14 cellular contexts compared by ENCODE assay signal in genomic region chr6:116465246-116465645, GRCh38. TPM values are rescaled to one million over a fixed set of nuclear protein-coding genes. Genes with fewer than 3 reads are reported as not detected.
A peak's percentile ranks its signal among the peaks of the same experiment; 100 is the strongest.
DNase-seq lines count a peak whose midpoint lies in the region; ATAC-seq and TF ChIP-seq lines count a peak whose summit lies in the region.
"Had no signal": no experiment of that assay in that cellular context is flagged by ENCODE, and none has a peak within 500 bp of the region (broad histone marks: within the 10 kb centered on the region; RNA-seq: fewer than 3 reads in every experiment).

No MANE protein-coding gene starts in this region.

- H3K27ac Mint-ChIP-seq in activated CD4-positive, alpha-beta T cell treated with anti-CD3 and anti-CD28 coated beads for 36 hours: no peak overlapping the region
- peak overlapping the region; percentile 91 for H3K27ac Mint-ChIP-seq in activated B cell treated with CpG ODN at 0.5 μM for 24 hours

- intact Hi-C loops in activated CD4-positive, alpha-beta T cell treated with anti-CD3 and anti-CD28 coated beads for 36 hours (cut with DNase I, micrococcal nuclease): no loop called here
- intact Hi-C loops in activated B cell treated with CpG ODN at 0.5 μM for 24 hours (cut with micrococcal nuclease) (loop anchor here (1.0 to 10.0 kb wide), 4 partner anchors 11 to 450 kb away; partner anchors contain the start of gene ZUP1), sciatic nerve (cut with DNase I) (no loop called here)

- peaks cover 34% of the 10 kb centered on the region for H3K4me1 Mint-ChIP-seq in activated CD4-positive, alpha-beta T cell treated with anti-CD3 and anti-CD28 coated beads for 36 hours
- H3K4me1 Mint-ChIP-seq in activated B cell treated with CpG ODN at 0.5 μM for 24 hours: peaks cover 72% of the 10 kb centered on the region

- H3K36me3 ChIP-seq in GM23248 (ENCODE audit: low read depth) (no peaks in the 10 kb centered on the region), tibial nerve (no peaks in the 10 kb centered on the region)
- H3K36me3 ChIP-seq: pancreas, thoracic aorta had no signal

- H4K20me1 ChIP-seq in GM23248 (ENCODE audit: insufficient read depth): no peaks in the 10 kb centered on the region

- H3K4me1 ChIP-seq in GM23248 (ENCODE audit: insufficient read depth) (no peaks in the 10 kb centered on the region), tibial nerve (peaks cover 0 to 15% (median 6%) of the 10 kb centered on the region in 4 donors)

- TF ChIP-seq POLR2A in tibial nerve (IDR thresholded peaks at IDR 0.05): no peak

- H3K9me2 ChIP-seq in GM23248 (ENCODE audit: insufficient read depth): no peaks in the 10 kb centered on the region

- H3K4me3 Mint-ChIP-seq in activated CD4-positive, alpha-beta T cell treated with anti-CD3 and anti-CD28 coated beads for 36 hours: no peak overlapping the region
- peak overlapping the region; percentile 63 for H3K4me3 Mint-ChIP-seq in activated B cell treated with CpG ODN at 0.5 μM for 24 hours

- POLR2A ChIA-PET in activated CD4-positive, alpha-beta T cell treated with anti-CD3 and anti-CD28 coated beads for 36 hours (lab: Charles Lee): no interaction called here
- POLR2A ChIA-PET in activated B cell treated with CpG ODN at 0.5 μM for 24 hours (lab: Charles Lee): interaction anchor here (0.9 to 1.2 kb wide), 2 partner anchors 55 to 185 kb away, joined by 3 to 4 read pairs; partner anchors contain the start of gene TSPYL1

- no peak for ATAC-seq in activated CD4-positive, alpha-beta T cell treated with anti-CD3 and anti-CD28 coated beads for 36 hours
- ATAC-seq in activated B cell treated with CpG ODN at 0.5 μM for 24 hours (ENCODE audit: low read depth): peak; percentile 28
- ATAC-seq in sciatic nerve: peak; percentile 35
- ATAC-seq in HG02763 (IDR thresholded peaks at IDR 0.05; ENCODE audit: unreplicated experiment): no peak

- peak in 1 of 2 donors; percentile 51 for TF ChIP-seq EP300 in tibial nerve (IDR thresholded peaks at IDR 0.05)

- H3K79me2 ChIP-seq in GM23248 (ENCODE audit: insufficient read depth): no peaks in the 10 kb centered on the region

- peak; percentile 34 for DNase-seq in activated CD4-positive, alpha-beta T cell treated with anti-CD3 and anti-CD28 coated beads for 36 hours
- DNase-seq in activated CD4-positive, alpha-beta T cell treated with anti-CD3 and anti-CD28 coated beads, Interleukin-2, amount 50 U/mL, for 1 hour: no peak
- peak; percentile 88 for DNase-seq in NCI-H2029 (lab: John Stamatoyannopoulos, UW)
- no peak for DNase-seq in activated B cell treated with CpG ODN at 0.5 μM for 24 hours
- no peak for DNase-seq in sciatic nerve (ENCODE audit: low spot score)
- DNase-seq in GM23248: no peak
- no peak for DNase-seq in tibial nerve (ENCODE audit: low spot score in 2 of 2)
- DNase-seq: DMS153, mesendoderm, NCI-H2171 treated with DMSO at 0.1 percent for 48 hours, pancreas, T-helper 9 cell had no signal

- H3K27ac ChIP-seq in GM23248 (no peak overlapping the region), tibial nerve (peak overlapping the region in 1 of 4 donors; percentile 22)
- H3K27ac ChIP-seq: pancreas, thoracic aorta had no signal

- TF ChIP-seq CTCF in activated B cell treated with CpG ODN at 0.5 μM for 24 hours (IDR thresholded peaks at IDR 0.05): no peak
- TF ChIP-seq CTCF in tibial nerve (IDR thresholded peaks at IDR 0.05): no peak

- 0 out of 2 replicates have a peak, but pooled peaks cover 6% of the 10 kb centered on the region for H3F3A ChIP-seq in GM23248 (ENCODE audit: insufficient read depth)

- 95 to 98% methylated on average over 5 of the region's 5 CpGs for WGBS in GM23248 (ENCODE audit: low coverage in 1 of 2, low lambda C conversion rate in 2 of 2, missing lambda C conversion rate in 2 of 2), 2 experiments
- 66 to 78% methylated on average over 5 of the region's 5 CpGs for WGBS in tibial nerve, 2 donors

- H3K27me3 ChIP-seq in GM23248 (replicated peaks; ENCODE audit: insufficient read depth): peaks cover 17% of the 10 kb centered on the region; the same call in 1 of the 2 replicates
- no peaks in the 10 kb centered on the region for H3K27me3 ChIP-seq in tibial nerve

- in situ Hi-C loops in GM23248 (cut with MboI): no loop called here

- H3K36me3 Mint-ChIP-seq in activated CD4-positive, alpha-beta T cell treated with anti-CD3 and anti-CD28 coated beads for 36 hours (ENCODE audit: low read depth): no peaks in the 10 kb centered on the region
- no peaks in the 10 kb centered on the region for H3K36me3 Mint-ChIP-seq in activated B cell treated with CpG ODN at 0.5 μM for 24 hours (ENCODE audit: low read depth)

- no peak overlapping the region for H2AFZ ChIP-seq in GM23248

- peaks cover 23% of the 10 kb centered on the region for H3K27me3 Mint-ChIP-seq in activated CD4-positive, alpha-beta T cell treated with anti-CD3 and anti-CD28 coated beads for 36 hours
- no peaks in the 10 kb centered on the region for H3K27me3 Mint-ChIP-seq in activated B cell treated with CpG ODN at 0.5 μM for 24 hours

- CTCF ChIA-PET in activated CD4-positive, alpha-beta T cell treated with anti-CD3 and anti-CD28 coated beads for 36 hours (lab: Charles Lee): interaction anchor here (0.5 kb wide), 1 partner anchor 293 kb away, joined by 3 read pairs; no protein-coding TSS in a partner anchor
- CTCF ChIA-PET in activated B cell treated with CpG ODN at 0.5 μM for 24 hours (lab: Charles Lee): interaction anchor here (1.0 to 1.1 kb wide), 2 partner anchors 19 to 20 kb away, joined by 3 read pairs; no protein-coding TSS in a partner anchor

- H3K9ac ChIP-seq in GM23248: no peak overlapping the region

- no peak overlapping the region for H3K4me2 ChIP-seq in GM23248 (ENCODE audit: unreplicated experiment)

- H3K4me3 ChIP-seq in GM23248: no peak overlapping the region
- no peak overlapping the region for H3K4me3 ChIP-seq in tibial nerve
- H3K4me3 ChIP-seq: pancreas, thoracic aorta had no signal

- H3K9me3 Mint-ChIP-seq in activated CD4-positive, alpha-beta T cell treated with anti-CD3 and anti-CD28 coated beads for 36 hours (ENCODE audit: low read depth): no peaks in the 10 kb centered on the region
- H3K9me3 Mint-ChIP-seq in activated B cell treated with CpG ODN at 0.5 μM for 24 hours: no peaks in the 10 kb centered on the region

- H3K9me3 ChIP-seq in GM23248 (ENCODE audit: low read depth) (no peaks in the 10 kb centered on the region), tibial nerve (no peaks in the 10 kb centered on the region)
- H3K9me3 ChIP-seq: pancreas, thoracic aorta had no signal

RNA-seq across cellular contexts. Expression of gene CALHM6, which starts 4.1 kb away (rescaled TPM):
- 10 to 100 TPM in 1 of 2 experiments, 1 to 10 TPM in 1; 7.1 to 10.0 TPM for total RNA-seq in activated CD4-positive, alpha-beta T cell treated with anti-CD3 and anti-CD28 coated beads for 36 hours
- total RNA-seq in activated B cell treated with CpG ODN at 0.5 μM for 24 hours: 15.0 and 16.5 TPM in 2 replicates
- total RNA-seq in sciatic nerve: 5.5 TPM
- not detected in 2 replicates for total RNA-seq in GM23248 (2014; rRNA removed; shearing (Covaris generic))
- polyA plus RNA-seq in GM23248 (2016; fragmentation: Nextera tagmentation; extraction: Ambion mirVana): 1.6 and 1.7 TPM in 2 replicates
- total RNA-seq in tibial nerve: 10 to 100 TPM in 1 of 4 donors, 1 to 10 TPM in 2, under 1 TPM in 1; 0.60 to 11.4 (median 5.4) TPM

RNA-seq across cellular contexts. Expression of gene CALHM5, which starts 46.2 kb away (rescaled TPM):
- not detected for total RNA-seq in activated CD4-positive, alpha-beta T cell treated with anti-CD3 and anti-CD28 coated beads for 36 hours
- not detected in 2 replicates for total RNA-seq in activated B cell treated with CpG ODN at 0.5 μM for 24 hours
- 5.3 TPM for total RNA-seq in sciatic nerve
- total RNA-seq in GM23248 (2014; rRNA removed; shearing (Covaris generic)): 8.2 and 9.8 TPM in 2 replicates
- 0.51 TPM in 2 replicates for polyA plus RNA-seq in GM23248 (2016; fragmentation: Nextera tagmentation; extraction: Ambion mirVana)
- 1 to 10 TPM; 4.5 to 5.7 (median 5.0) TPM for total RNA-seq in tibial nerve

Comparison
In these comparisons a context has a peak if more than half of its experiments do, and no peak if none do; other contexts are left out.
1. DNase-seq: peak in activated CD4-positive, alpha-beta T cell treated with anti-CD3 and anti-CD28 coated beads for 36 hours (single experiment) and NCI-H2029 (single experiment); none in activated CD4-positive, alpha-beta T cell treated with anti-CD3 and anti-CD28 coated beads, Interleukin-2, amount 50 U/mL, for 1 hour (single experiment), activated B cell treated with CpG ODN at 0.5 μM for 24 hours (single experiment), sciatic nerve (single experiment), GM23248 (single experiment) and tibial nerve (0 of 2).
2. ATAC-seq: peak in activated B cell treated with CpG ODN at 0.5 μM for 24 hours (single experiment) and sciatic nerve (single experiment); none in activated CD4-positive, alpha-beta T cell treated with anti-CD3 and anti-CD28 coated beads for 36 hours (single experiment) and HG02763 (single experiment).